1 cellular context compared by ENCODE assay signal in genomic region chr3:50612973-50613851, GRCh38.
TF ChIP-seq lines count a peak whose summit lies in the region.

No MANE protein-coding gene starts in this region.

TF ChIP-seq in GM23338, 12 proteins besides CTCF, POLR2A, EP300 and RAD21 (continued from another document):
- TF ChIP-seq REST (IDR thresholded peaks at IDR 0.05; ENCODE audit: unreplicated experiment) (no peak), ZNF114 (CRISPR knock-in tag; IDR thresholded peaks at IDR 0.05) (no peak), STAT1 (IDR thresholded peaks at IDR 0.05; ENCODE audit: unreplicated experiment) (no peak), ZNF331 (CRISPR knock-in tag; IDR thresholded peaks at IDR 0.05; ENCODE audit: low read depth) (no peak), POLR2AphosphoS5 (IDR thresholded peaks at IDR 0.05; ENCODE audit: low read depth) (no peak), ZNF462 (CRISPR knock-in tag; IDR thresholded peaks at IDR 0.05) (no peak), JUNB (IDR thresholded peaks at IDR 0.05; ENCODE audit: unreplicated experiment) (no peak), ETS1 (IDR thresholded peaks at IDR 0.05) (no peak)
TF ChIP-seq in GM23338: peak in this region for 0.
